In the genomic region with DNA sequence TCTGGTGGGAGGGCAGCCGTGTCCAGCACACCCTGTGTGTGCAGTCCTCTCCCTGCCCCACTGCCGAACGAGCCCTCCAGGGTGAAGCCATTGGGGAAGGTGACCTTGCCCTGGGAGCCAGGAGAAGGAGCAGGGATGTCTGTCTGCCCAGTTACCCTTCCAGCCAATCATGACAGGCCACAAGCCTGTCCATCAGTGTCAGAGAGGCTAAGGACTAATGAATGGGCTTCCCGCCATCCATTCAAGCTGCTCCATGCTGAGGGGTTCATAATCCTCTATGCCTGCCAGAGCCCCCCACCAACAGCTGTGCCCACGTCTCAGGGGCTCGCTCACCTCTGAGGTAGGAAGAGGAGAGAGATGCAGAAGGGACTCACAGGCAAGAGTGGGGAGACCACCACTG, we compare ENCODE assay signal across 33 cellular contexts. TPM values are rescaled to one million over a fixed set of nuclear protein-coding genes. Genes with fewer than 3 reads are reported as not detected.
"Had no signal": no experiment of that assay in that cellular context is flagged by ENCODE, and none has a peak within 500 bp of the region (broad histone marks: within the 10 kb centered on the region; RNA-seq: fewer than 3 reads in every experiment).

No MANE protein-coding gene starts in this region.

- H3K4me3 Mint-ChIP-seq: mesothelial cell of epicardium; naive thymus-derived CD4-positive, alpha-beta T cell; natural killer cell treated with Interleukin-12 subunit alpha and Interleukin-12 subunit beta and Interleukin-15 and Interleukin-18, amount 100 ng/mL, for 72 hours; stimulated activated memory B cell treated with anti-CD40 and anti-IgM and Interleukin-4, amounts not matched to agents 10 μg/mL and 1 μg/mL and 100 μg/mL, for 72 hours; stimulated activated naive CD8-positive, alpha-beta T cell treated with anti-CD3 and anti-CD28 coated beads, Interleukin-15, amount 100 ng/mL, for 72 hours; type B pancreatic cell had no signal

- H3K4me1 Mint-ChIP-seq: mesothelial cell of epicardium; stimulated activated memory B cell treated with anti-CD40 and anti-IgM and Interleukin-4, amounts not matched to agents 10 μg/mL and 1 μg/mL and 100 μg/mL, for 72 hours; stimulated activated naive CD8-positive, alpha-beta T cell treated with anti-CD3 and anti-CD28 coated beads, Interleukin-15, amount 100 ng/mL, for 72 hours had no signal

- H3K9me3 Mint-ChIP-seq: mesothelial cell of epicardium; naive thymus-derived CD4-positive, alpha-beta T cell; natural killer cell treated with Interleukin-12 subunit alpha and Interleukin-12 subunit beta and Interleukin-15 and Interleukin-18, amount 100 ng/mL, for 72 hours; stimulated activated memory B cell treated with anti-CD40 and anti-IgM and Interleukin-4, amounts not matched to agents 10 μg/mL and 1 μg/mL and 100 μg/mL, for 72 hours; stimulated activated naive CD8-positive, alpha-beta T cell treated with anti-CD3 and anti-CD28 coated beads, Interleukin-15, amount 100 ng/mL, for 72 hours; type B pancreatic cell had no signal

- H3K79me2 ChIP-seq: parathyroid adenoma had no signal

- H3K36me3 ChIP-seq: right lobe of liver, uterus had no signal

- DNase-seq: hippocampal formation; kidney glomerular epithelial cell; left cardiac atrium; mesendoderm; naive thymus-derived CD4-positive, alpha-beta T cell; nucleus accumbens; right lobe of liver; stimulated activated CD4-positive, alpha-beta T cell treated with anti-CD3 and anti-CD28 coated beads, Interleukin-1b, Interleukin-23, amount 100 ng/mL, for 48 hours; stimulated activated CD4-positive, alpha-beta T cell treated with anti-CD3 and anti-CD28 coated beads, Interleukin-2, amount 100 ng/mL, for 48 hours; stimulated activated CD4-positive, alpha-beta T cell treated with anti-CD3 and anti-CD28 coated beads, Interleukin-4, amount 100 ng/mL, for 4 hours; stimulated activated CD8-positive, alpha-beta memory T cell treated with anti-CD3 and anti-CD28 coated beads, Interleukin-4, amount 100 ng/mL, for 48 hours; stimulated activated naive CD4-positive, alpha-beta T cell treated with Interleukin-2 at 50 U/mL for 16 hours; stimulated activated naive CD8-positive, alpha-beta T cell treated with anti-CD3 and anti-CD28 coated beads, Interleukin-15, amount 100 ng/mL, for 72 hours; substantia nigra; uterus had no signal

- FAIRE-seq: keratinocyte had no signal

- H3K9me3 ChIP-seq: right atrium auricular region, right lobe of liver, tibial nerve, uterus had no signal

- H2AFZ ChIP-seq: parathyroid adenoma had no signal

- H3K36me3 Mint-ChIP-seq: mesothelial cell of epicardium; natural killer cell treated with Interleukin-12 subunit alpha and Interleukin-12 subunit beta and Interleukin-15 and Interleukin-18, amount 100 ng/mL, for 72 hours; stimulated activated memory B cell treated with anti-CD40 and anti-IgM and Interleukin-4, amounts not matched to agents 10 μg/mL and 1 μg/mL and 100 μg/mL, for 72 hours had no signal

- H3K27me3 ChIP-seq: right atrium auricular region, right lobe of liver, tibial nerve, uterus had no signal

- H3K4me3 ChIP-seq: lung, right atrium auricular region, right lobe of liver, smooth muscle cell, tibial nerve, uterus had no signal

- H3K27ac Mint-ChIP-seq: mesothelial cell of epicardium; natural killer cell treated with Interleukin-12 subunit alpha and Interleukin-12 subunit beta and Interleukin-15 and Interleukin-18, amount 100 ng/mL, for 72 hours; stimulated activated memory B cell treated with anti-CD40 and anti-IgM and Interleukin-4, amounts not matched to agents 10 μg/mL and 1 μg/mL and 100 μg/mL, for 72 hours; type B pancreatic cell had no signal

- ATAC-seq: left cardiac atrium; left lobe of liver; naive thymus-derived CD4-positive, alpha-beta T cell; right lobe of liver; stimulated activated memory B cell treated with anti-CD40 and anti-IgM and Interleukin-4, amounts not matched to agents 10 μg/mL and 1 μg/mL and 100 μg/mL, for 72 hours; stimulated activated naive CD8-positive, alpha-beta T cell treated with anti-CD3 and anti-CD28 coated beads, Interleukin-15, amount 100 ng/mL, for 72 hours had no signal

- H3K9ac ChIP-seq: parathyroid adenoma had no signal

- H3K4me1 ChIP-seq: parathyroid adenoma, tibial nerve, uterus had no signal

- H3K4me2 ChIP-seq: smooth muscle cell had no signal

- H3K27me3 Mint-ChIP-seq: natural killer cell treated with Interleukin-12 subunit alpha and Interleukin-12 subunit beta and Interleukin-15 and Interleukin-18, amount 100 ng/mL, for 72 hours; stimulated activated naive CD8-positive, alpha-beta T cell treated with anti-CD3 and anti-CD28 coated beads, Interleukin-15, amount 100 ng/mL, for 72 hours; type B pancreatic cell had no signal

- H3K27ac ChIP-seq: parathyroid adenoma, right atrium auricular region, right lobe of liver, tibial nerve had no signal

RNA-seq across cellular contexts. Expression of a gene that starts 22.9 kb away (rescaled TPM):
- total RNA-seq: natural killer cell treated with Interleukin-12 subunit alpha and Interleukin-12 subunit beta and Interleukin-15 and Interleukin-18, amount 100 ng/mL, for 72 hours; osteocyte; right atrium auricular region had no signal
- polyA plus RNA-seq: neural cell had no signal

RNA-seq across cellular contexts. Expression of a gene that starts 39.4 kb away (rescaled TPM):
- total RNA-seq: left cardiac atrium; mononuclear cell; natural killer cell treated with Interleukin-12 subunit alpha and Interleukin-12 subunit beta and Interleukin-15 and Interleukin-18, amount 100 ng/mL, for 72 hours; osteocyte; posterior vena cava; pulmonary artery endothelial cell; renal cortical epithelial cell; skeletal muscle tissue had no signal
- polyA plus RNA-seq: keratinocyte; naive thymus-derived CD4-positive, alpha-beta T cell; neural cell had no signal
